In genomic region chr6:92790381-92790780, GRCh38 we compare ENCODE assay signal across 18 cellular contexts.
"Had no signal": no experiment of that assay in that cellular context is flagged by ENCODE, and none has a peak within 500 bp of the region (broad histone marks: within the 10 kb centered on the region; RNA-seq: fewer than 3 reads in every experiment).

No MANE protein-coding gene starts in this region.

- H3K36me3 ChIP-seq: cardiac muscle cell, esophagus squamous epithelium, left lung, sigmoid colon, WERI-Rb-1 had no signal

- DNase-seq: activated CD4-positive, alpha-beta T cell treated with anti-CD3 and anti-CD28 coated beads for 36 hours; activated CD8-positive, alpha-beta memory T cell treated with anti-CD3 and anti-CD28 coated beads, Interleukin-2, amount 50 U/mL, for 4 hours; activated CD8-positive, alpha-beta T cell treated with anti-CD3 and anti-CD28 coated beads for 36 hours; activated naive CD4-positive, alpha-beta T cell treated with Interleukin-2 at 50 U/mL for 16 hours; activated naive CD8-positive, alpha-beta T cell treated with anti-CD3 and anti-CD28 coated beads, Interleukin-2, amount 50 U/mL, for 24 hours; activated T-cell treated with anti-CD3 and anti-CD28 coated beads, Interleukin-2, amount 50 U/mL, for 72 hours; esophagus squamous epithelium; foreskin fibroblast; head of caudate nucleus; left lung; sigmoid colon; stimulated activated CD4-positive, alpha-beta T cell treated with anti-CD3 and anti-CD28 coated beads, Interleukin-12 subunit alpha, Interleukin-12 subunit beta, amount 100 ng/mL, for 4 hours; stimulated activated CD4-positive, alpha-beta T cell treated with anti-CD3 and anti-CD28 coated beads, Interleukin-2, amount 100 ng/mL, for 48 hours; stimulated activated naive CD4-positive, alpha-beta T cell treated with Interleukin-2 at 50 U/mL for 16 hours; trophoblast cell; WERI-Rb-1 had no signal

- H3K4me1 ChIP-seq: esophagus squamous epithelium, left lung, sigmoid colon had no signal

- H3K4me3 ChIP-seq: cardiac muscle cell, esophagus squamous epithelium, left lung, sigmoid colon had no signal

- H3K9me3 ChIP-seq: esophagus squamous epithelium, left lung, sigmoid colon had no signal

- H3K27ac ChIP-seq: cardiac muscle cell, esophagus squamous epithelium, left lung, sigmoid colon, WERI-Rb-1 had no signal

- H3K27me3 ChIP-seq: cardiac muscle cell, esophagus squamous epithelium, left lung, sigmoid colon had no signal

- ATAC-seq: activated CD4-positive, alpha-beta T cell treated with anti-CD3 and anti-CD28 coated beads for 36 hours; activated CD8-positive, alpha-beta T cell treated with anti-CD3 and anti-CD28 coated beads for 36 hours; activated naive CD8-positive, alpha-beta T cell treated with anti-CD3 and anti-CD28 coated beads, Interleukin-2, amount 50 U/mL, for 24 hours; activated T-cell treated with anti-CD3 and anti-CD28 coated beads, Interleukin-2, amount 50 U/mL, for 72 hours; left lung; natural killer cell treated with Interleukin-12 subunit alpha and Interleukin-12 subunit beta and Interleukin-15 and Interleukin-18, amount 100 ng/mL, for 72 hours had no signal
